In genomic region chr12:119994892-119995658, GRCh38 we compare ENCODE assay signal across 2 cellular contexts.
TF ChIP-seq lines count a peak whose summit lies in the region.

No MANE protein-coding gene starts in this region.

TF ChIP-seq in A549, 52 proteins besides CTCF, POLR2A, EP300 and RAD21:
- TF ChIP-seq NFE2L2 (conservative IDR thresholded peaks at IDR 0.05; ENCODE audit: low read length) = no peak
- peak; percentile 88 for TF ChIP-seq MAFK (IDR thresholded peaks at IDR 0.05; ENCODE audit: partially characterized antibody)

TF ChIP-seq in K562, 482 proteins besides CTCF, POLR2A, EP300 and RAD21:
- TF ChIP-seq HCFC1 (IDR thresholded peaks at IDR 0.05; ENCODE audit: low read depth, low read length) = no peak
- TF ChIP-seq MAFK (IDR thresholded peaks at IDR 0.05; ENCODE audit: low read length) = peak; percentile 39; the same call in 1 of the 2 replicates
- TF ChIP-seq ZNF316 (IDR thresholded peaks at IDR 0.05) = peak; percentile 83
- TF ChIP-seq MAFF (IDR thresholded peaks at IDR 0.05; ENCODE audit: low read length) = peak; percentile 60; the same call in 1 of the 2 replicates
- peak; percentile 64 for TF ChIP-seq MAFG (tag; conservative IDR thresholded peaks at IDR 0.05)
- TF ChIP-seq NR2F6 (CRISPR knock-in tag; IDR thresholded peaks at IDR 0.05) = no peak
- TF ChIP-seq C11orf30 (IDR thresholded peaks at IDR 0.05; ENCODE audit: low read depth) = peak; percentile 58
TF ChIP-seq in K562: peak in this region for 5.
